10 cellular contexts compared by ENCODE assay signal in genomic region chr11:116499396-116500001, GRCh38.
DNase-seq lines count a peak whose midpoint lies in the region; ATAC-seq and TF ChIP-seq lines count a peak whose summit lies in the region.
"Had no signal": no experiment of that assay in that cellular context is flagged by ENCODE, and none has a peak within 500 bp of the region (broad histone marks: within the 10 kb centered on the region; RNA-seq: fewer than 3 reads in every experiment).

No MANE protein-coding gene starts in this region.

- intact Hi-C loops in vagina (cut with DNase I), result no loop called here

- peaks cover 45% of the 10 kb centered on the region for H3K27me3 Mint-ChIP-seq in activated naive CD8-positive, alpha-beta T cell treated with anti-CD3 and anti-CD28 coated beads, Interleukin-2, amount 10 ng/mL, durations not matched to agents 7 days and 5 days

- H3K4me3 Mint-ChIP-seq in activated naive CD8-positive, alpha-beta T cell treated with anti-CD3 and anti-CD28 coated beads, Interleukin-2, amount 10 ng/mL, durations not matched to agents 7 days and 5 days, result no peak overlapping the region
- H3K4me3 Mint-ChIP-seq: IgD-negative memory B cell; naive thymus-derived CD4-positive, alpha-beta T cell had no signal

- no peak for TF ChIP-seq POLR2A in vagina (IDR thresholded peaks at IDR 0.05)

- H3K36me3 Mint-ChIP-seq in activated naive CD8-positive, alpha-beta T cell treated with anti-CD3 and anti-CD28 coated beads, Interleukin-2, amount 10 ng/mL, durations not matched to agents 7 days and 5 days, result no peaks in the 10 kb centered on the region
- H3K36me3 Mint-ChIP-seq: IgD-negative memory B cell; naive thymus-derived CD4-positive, alpha-beta T cell had no signal

- H3K27me3 ChIP-seq in vagina, result peaks cover 4% of the 10 kb centered on the region

- DNase-seq in Caki2 (ENCODE audit: low read depth) (peak; percentile 3), HFF-Myc (ENCODE audit: extremely low read depth, low read depth) (peak; percentile 2), NOMO-1 treated with DMSO at 0.1 percent for 48 hours (lab: John Stamatoyannopoulos, UW; ENCODE audit: unreplicated experiment) (peak; percentile 30), hypothalamus (lab: John Stamatoyannopoulos, UW) (peak in 30 of 51 donors; percentile 7 to 73 (median 23)), vagina (ENCODE audit: extremely low spot score in 2 of 2) (no peak)
- DNase-seq in activated naive CD8-positive, alpha-beta T cell treated with anti-CD3 and anti-CD28 coated beads, Interleukin-2, amount 10 ng/mL, durations not matched to agents 7 days and 5 days, result peak; percentile 66
- peak; percentile 81 for DNase-seq in stimulated activated CD4-positive, alpha-beta T cell treated with anti-CD3 and anti-CD28 coated beads, Interleukin-15, amount 100 ng/mL, for 24 hours

- no peak for ATAC-seq in activated naive CD8-positive, alpha-beta T cell treated with anti-CD3 and anti-CD28 coated beads, Interleukin-2, amount 10 ng/mL, durations not matched to agents 7 days and 5 days (ENCODE audit: low read depth)
- ATAC-seq in HG03565 (IDR thresholded peaks at IDR 0.05; ENCODE audit: unreplicated experiment), result no peak
- ATAC-seq: naive thymus-derived CD4-positive, alpha-beta T cell had no signal

- peak; percentile 63 for TF ChIP-seq CTCF in HFF-Myc (IDR thresholded peaks at IDR 0.05; ENCODE audit: low read depth, low read length, missing control alignments)
- peak in 1 of 3 experiments; percentile 11 for TF ChIP-seq CTCF in vagina (IDR thresholded peaks at IDR 0.05)

- no peak overlapping the region for H3K27ac ChIP-seq in vagina

- H3K9me3 Mint-ChIP-seq in activated naive CD8-positive, alpha-beta T cell treated with anti-CD3 and anti-CD28 coated beads, Interleukin-2, amount 10 ng/mL, durations not matched to agents 7 days and 5 days, result no peaks in the 10 kb centered on the region

- POLR2A ChIA-PET in activated naive CD8-positive, alpha-beta T cell treated with anti-CD3 and anti-CD28 coated beads, Interleukin-2, amount 10 ng/mL, durations not matched to agents 7 days and 5 days (lab: Charles Lee), result no interaction called here

- in situ Hi-C loops in Caki2 (cut with HindIII; ENCODE audit: low pct_unique_long_range_greater_than_20kb, low sequenced_read_pairs), result no loop called here

- no peaks in the 10 kb centered on the region for H3K4me1 Mint-ChIP-seq in activated naive CD8-positive, alpha-beta T cell treated with anti-CD3 and anti-CD28 coated beads, Interleukin-2, amount 10 ng/mL, durations not matched to agents 7 days and 5 days
- H3K4me1 Mint-ChIP-seq: IgD-negative memory B cell had no signal

- no peak overlapping the region for H3K27ac Mint-ChIP-seq in activated naive CD8-positive, alpha-beta T cell treated with anti-CD3 and anti-CD28 coated beads, Interleukin-2, amount 10 ng/mL, durations not matched to agents 7 days and 5 days
- H3K27ac Mint-ChIP-seq: IgD-negative memory B cell; naive thymus-derived CD4-positive, alpha-beta T cell had no signal

- no peaks in the 10 kb centered on the region for H3K4me1 ChIP-seq in vagina

- H3K36me3 ChIP-seq in vagina, result no peaks in the 10 kb centered on the region

- H3K9me3 ChIP-seq in vagina, result no peaks in the 10 kb centered on the region

- H3K4me3 ChIP-seq in HFF-Myc (replicated peaks; ENCODE audit: low read depth, low read length) (no peak overlapping the region), vagina (no peak overlapping the region)

Comparison
In these comparisons a context has a peak if more than half of its experiments do, and no peak if none do; other contexts are left out.
1. DNase-seq: peak in Caki2 (single experiment), HFF-Myc (single experiment), NOMO-1 treated with DMSO at 0.1 percent for 48 hours (single experiment), activated naive CD8-positive, alpha-beta T cell treated with anti-CD3 and anti-CD28 coated beads, Interleukin-2, amount 10 ng/mL, durations not matched to agents 7 days and 5 days (single experiment), hypothalamus (30 of 51) and stimulated activated CD4-positive, alpha-beta T cell treated with anti-CD3 and anti-CD28 coated beads, Interleukin-15, amount 100 ng/mL, for 24 hours (single experiment); none in vagina (0 of 2).